Comparison of ENCODE assay signal across 8 cellular contexts in genomic region chr14:55731881-55732498, GRCh38.
DNase-seq lines count a peak whose midpoint lies in the region; ATAC-seq, FAIRE-seq and TF ChIP-seq lines count a peak whose summit lies in the region.

No MANE protein-coding gene starts in this region.

- no peak for DNase-seq in AG09309 (ENCODE audit: low read depth)
- peak; percentile 79 for DNase-seq in GM23338 (ENCODE audit: low spot score)
- DNase-seq in astrocyte (ENCODE audit: low read depth) = no peak
- no peak for DNase-seq in left lung
- DNase-seq in stimulated activated CD8-positive, alpha-beta memory T cell treated with anti-CD3 and anti-CD28 coated beads, Interleukin-7, amount 100 ng/mL, for 48 hours (ENCODE audit: extremely low read depth in 1 of 2, low read depth in 1 of 2) = peak; percentile 6 to 20

- H3K4me3 Mint-ChIP-seq in GM23338 (no peak overlapping the region), astrocyte (ENCODE audit: unreplicated experiment) (no peak overlapping the region)

- no peaks in the 10 kb centered on the region for H3K79me2 ChIP-seq in GM23338 (replicated peaks; ENCODE audit: insufficient read depth)
- H3K79me2 ChIP-seq in SU-DHL-6 (ENCODE audit: insufficient read depth, low read length) = no peaks in the 10 kb centered on the region
- H3K79me2 ChIP-seq in astrocyte (ENCODE audit: insufficient read depth, low read length) = no peaks in the 10 kb centered on the region

- FAIRE-seq in astrocyte (lab: Jason Lieb, UNC) = no peak

- H3K36me3 Mint-ChIP-seq in GM23338 (ENCODE audit: low read depth) = no peaks in the 10 kb centered on the region
- H3K36me3 Mint-ChIP-seq in astrocyte (ENCODE audit: low read depth, unreplicated experiment) = peaks cover 9% of the 10 kb centered on the region

- H3K9me2 ChIP-seq in GM23338 (ENCODE audit: insufficient read depth) = peaks cover 12% of the 10 kb centered on the region; the same call in 1 of the 2 replicates
- H3K9me2 ChIP-seq in SU-DHL-6 (replicated peaks; ENCODE audit: insufficient read depth, low read length) = no peaks in the 10 kb centered on the region

- H3F3A ChIP-seq in GM23338 (replicated peaks; ENCODE audit: low read depth) = no peaks in the 10 kb centered on the region
- no peaks in the 10 kb centered on the region for H3F3A ChIP-seq in SU-DHL-6 (ENCODE audit: insufficient read depth)

- no peaks in the 10 kb centered on the region for H3K4me1 Mint-ChIP-seq in GM23338
- H3K4me1 Mint-ChIP-seq in astrocyte (ENCODE audit: low read depth, unreplicated experiment) = no peaks in the 10 kb centered on the region

- H4K20me1 ChIP-seq in GM23338 (replicated peaks; ENCODE audit: insufficient read depth) (no peaks in the 10 kb centered on the region), SU-DHL-6 (ENCODE audit: low read depth, low read length) (no peaks in the 10 kb centered on the region), astrocyte (ENCODE audit: insufficient read depth, low read length) (no peaks in the 10 kb centered on the region)

- peak; percentile 61 for TF ChIP-seq CTCF in AG09309 (IDR thresholded peaks at IDR 0.05; ENCODE audit: control insufficient read depth, insufficient read depth, low read depth, low read length, missing control alignments)
- peak; percentile 75 to 81 for TF ChIP-seq CTCF in GM23338 (conservative IDR thresholded peaks at IDR 0.05; ENCODE audit: low read depth in 2 of 2)
- TF ChIP-seq CTCF in SU-DHL-6 (IDR thresholded peaks at IDR 0.05; ENCODE audit: insufficient read depth, low read length, poor library complexity, severe bottlenecking) = peak; percentile 63
- TF ChIP-seq CTCF in astrocyte (IDR thresholded peaks at IDR 0.05; ENCODE audit: insufficient read depth, low read depth, low read length) = peak; percentile 66
- peak; percentile 42 to 62 for TF ChIP-seq CTCF in left lung (IDR thresholded peaks at IDR 0.05)

- no peaks in the 10 kb centered on the region for H3K27me3 Mint-ChIP-seq in GM23338 (ENCODE audit: insufficient read depth, low read depth, poor library complexity)
- H3K27me3 Mint-ChIP-seq in astrocyte (ENCODE audit: low read depth, unreplicated experiment) = peaks cover 3% of the 10 kb centered on the region

- H3K4me1 ChIP-seq in GM23338 (ENCODE audit: insufficient read depth) = no peaks in the 10 kb centered on the region
- H3K4me1 ChIP-seq in astrocyte (ENCODE audit: insufficient read depth, low read length) = no peaks in the 10 kb centered on the region
- no peaks in the 10 kb centered on the region for H3K4me1 ChIP-seq in left lung

- no peaks in the 10 kb centered on the region for H3K9me3 Mint-ChIP-seq in GM23338
- H3K9me3 Mint-ChIP-seq in astrocyte (ENCODE audit: unreplicated experiment) = peaks cover 10% of the 10 kb centered on the region

- no peaks in the 10 kb centered on the region for H3K36me3 ChIP-seq in GM23338 (ENCODE audit: insufficient read depth)
- no peaks in the 10 kb centered on the region for H3K36me3 ChIP-seq in SU-DHL-6 (ENCODE audit: low read length)
- no peaks in the 10 kb centered on the region for H3K36me3 ChIP-seq in astrocyte (ENCODE audit: insufficient read depth, low read length)
- no peaks in the 10 kb centered on the region for H3K36me3 ChIP-seq in left lung

- no peak overlapping the region for H3K27ac Mint-ChIP-seq in GM23338
- H3K27ac Mint-ChIP-seq in astrocyte (ENCODE audit: unreplicated experiment) = no peak overlapping the region

- H3K9me3 ChIP-seq in SU-DHL-6 (ENCODE audit: insufficient read depth, low read length) (no peaks in the 10 kb centered on the region), astrocyte (ENCODE audit: insufficient read depth, low read depth, low read length) (no peaks in the 10 kb centered on the region), left lung (peaks cover 0 to 3% of the 10 kb centered on the region in 2 donors)

- H3K4me2 ChIP-seq in GM23338 = no peak overlapping the region
- no peak overlapping the region for H3K4me2 ChIP-seq in SU-DHL-6 (ENCODE audit: low read depth, low read length, poor library complexity, severe bottlenecking)
- H3K4me2 ChIP-seq in astrocyte (ENCODE audit: low read length) = no peak overlapping the region

- intact Hi-C loops in left lung (cut with DNase I) = loop anchor here in 1 of 2 donors (10.0 kb wide), 1 partner anchor 743 kb away; no protein-coding TSS in a partner anchor

- H2AFZ ChIP-seq in GM23338 (no peak overlapping the region), SU-DHL-6 (ENCODE audit: low read depth, low read length, severe bottlenecking) (no peak overlapping the region), astrocyte (ENCODE audit: low read depth, low read length) (no peak overlapping the region)

- H3K27me3 ChIP-seq in GM23338 (ENCODE audit: insufficient read depth) (no peaks in the 10 kb centered on the region), SU-DHL-6 (ENCODE audit: low read length) (no peaks in the 10 kb centered on the region), astrocyte (ENCODE audit: insufficient read depth, low read length) (no peaks in the 10 kb centered on the region), left lung (no peaks in the 10 kb centered on the region)

- H3K27ac ChIP-seq in GM23338 (ENCODE audit: low read depth) (no peak overlapping the region), SU-DHL-6 (ENCODE audit: low read depth, low read length) (no peak overlapping the region), astrocyte (ENCODE audit: low read depth, low read length) (no peak overlapping the region), left lung (no peak overlapping the region)

- ATAC-seq in GM23338 (peak; percentile 81), left lung (peak; percentile 82), GM19351 (IDR thresholded peaks at IDR 0.05; ENCODE audit: unreplicated experiment) (no peak), GM21825 (IDR thresholded peaks at IDR 0.05; ENCODE audit: unreplicated experiment) (no peak)

- no peak overlapping the region for H3K9ac ChIP-seq in SU-DHL-6 (ENCODE audit: low read length)
- H3K9ac ChIP-seq in astrocyte (ENCODE audit: low read length) = no peak overlapping the region

- H3K4me3 ChIP-seq in AG09309 (ENCODE audit: control insufficient read depth, low read depth, low read length) (no peak overlapping the region), GM23338 (no peak overlapping the region), SU-DHL-6 (ENCODE audit: insufficient read depth, low read length, poor library complexity, severe bottlenecking) (no peak overlapping the region), astrocyte (ENCODE audit: insufficient read depth, low read depth, low read length) (no peak overlapping the region), left lung (no peak overlapping the region)

TF ChIP-seq in GM23338, 12 proteins besides CTCF, POLR2A, EP300 and RAD21 (continues in another document):
- TF ChIP-seq EZH2 (IDR thresholded peaks at IDR 0.05; ENCODE audit: low read depth, unreplicated experiment) = no peak
- no peak for TF ChIP-seq CREB1 (CRISPR knock-in tag; IDR thresholded peaks at IDR 0.05; ENCODE audit: low read depth)
- no peak for TF ChIP-seq STAT1 (IDR thresholded peaks at IDR 0.05; ENCODE audit: unreplicated experiment)

Comparison
In these comparisons a context has a peak if more than half of its experiments do, and no peak if none do; other contexts are left out.
1. DNase-seq: peak in GM23338 (single experiment) and stimulated activated CD8-positive, alpha-beta memory T cell treated with anti-CD3 and anti-CD28 coated beads, Interleukin-7, amount 100 ng/mL, for 48 hours (2 of 2); none in AG09309 (single experiment), astrocyte (single experiment) and left lung (0 of 2).
2. ATAC-seq: peak in GM23338 (single experiment) and left lung (single experiment); none in GM19351 (single experiment) and GM21825 (single experiment).
3. Peak in every context shown above with its lines, with median percentiles within 50 percentile points of each other: CTCF ChIP-seq.